Comparison of ENCODE assay signal across 17 cellular contexts in genomic region chr7:114740095-114740494, GRCh38.
"Had no signal": no experiment of that assay in that cellular context is flagged by ENCODE, and none has a peak within 500 bp of the region (broad histone marks: within the 10 kb centered on the region; RNA-seq: fewer than 3 reads in every experiment).

No MANE protein-coding gene starts in this region.

- H3K4me1 ChIP-seq: heart left ventricle, psoas muscle, right lobe of liver, spleen, transverse colon had no signal

- H3K36me3 ChIP-seq: heart left ventricle, neutrophil, right lobe of liver, spleen, thoracic aorta, transverse colon had no signal

- DNase-seq: heart left ventricle; hippocampal formation; left colon; left ventricle myocardium superior; naive thymus-derived CD8-positive, alpha-beta T cell; psoas muscle; retina; right lobe of liver; spleen; stimulated activated CD4-positive, alpha-beta T cell treated with anti-CD3 and anti-CD28 coated beads, Interleukin-15, amount 100 ng/mL, for 24 hours; stimulated activated CD4-positive, alpha-beta T cell treated with anti-CD3 and anti-CD28 coated beads, Interleukin-1b, Interleukin-23, amount 100 ng/mL, for 48 hours; stimulated activated CD4-positive, alpha-beta T cell treated with anti-CD3 and anti-CD28 coated beads, Interleukin-4, amount 100 ng/mL, for 24 hours; stimulated activated naive B cell treated with anti-CD40 and anti-IgM and Interleukin-4, amounts not matched to agents 10 μg/mL and 1 μg/mL and 100 μg/mL, for 72 hours; stimulated activated naive CD8-positive, alpha-beta T cell treated with anti-CD3 and anti-CD28 coated beads, Interleukin-15, amount 100 ng/mL, for 72 hours; transverse colon had no signal

- H3K4me3 ChIP-seq: heart left ventricle, psoas muscle, right lobe of liver, spleen, transverse colon had no signal

- ATAC-seq: heart left ventricle; left colon; left ventricle myocardium superior; naive thymus-derived CD8-positive, alpha-beta T cell; psoas muscle; right lobe of liver; stimulated activated naive B cell treated with anti-CD40 and anti-IgM and Interleukin-4, amounts not matched to agents 10 μg/mL and 1 μg/mL and 100 μg/mL, for 72 hours; stimulated activated naive CD8-positive, alpha-beta T cell treated with anti-CD3 and anti-CD28 coated beads, Interleukin-15, amount 100 ng/mL, for 72 hours had no signal

- H3K27me3 ChIP-seq: heart left ventricle, neutrophil, right lobe of liver, spleen, transverse colon had no signal

- H3K27ac ChIP-seq: heart left ventricle, neutrophil, psoas muscle, right lobe of liver, thoracic aorta, transverse colon had no signal
